In genomic region chr5:149932445-149933350, GRCh38 we compare ENCODE assay signal across 9 cellular contexts. TPM values are rescaled to one million over a fixed set of nuclear protein-coding genes. Genes with fewer than 3 reads are reported as not detected.
DNase-seq lines count a peak whose midpoint lies in the region; ATAC-seq and TF ChIP-seq lines count a peak whose summit lies in the region.
"Had no signal": no experiment of that assay in that cellular context is flagged by ENCODE, and none has a peak within 500 bp of the region (broad histone marks: within the 10 kb centered on the region; RNA-seq: fewer than 3 reads in every experiment).

No MANE protein-coding gene starts in this region.

- H3K27ac ChIP-seq in CD4-positive, alpha-beta memory T cell (ENCODE audit: low read depth, low read length) = no peak overlapping the region

- H3K27me3 ChIP-seq in CD4-positive, alpha-beta memory T cell (ENCODE audit: insufficient read depth, low read length) = no peaks in the 10 kb centered on the region

- TF ChIP-seq POLR2A in lower leg skin (IDR thresholded peaks at IDR 0.05) = no peak

- H3K9me3 Mint-ChIP-seq in dendritic cell treated with granulocyte-macrophage colony-stimulating factor and Interleukin-4, amounts not matched to agents 40 ng/mL and 50 ng/mL, for 4 days = no peaks in the 10 kb centered on the region
- no peaks in the 10 kb centered on the region for H3K9me3 Mint-ChIP-seq in CD4-positive, alpha-beta memory T cell
- H3K9me3 Mint-ChIP-seq: activated T-cell treated with anti-CD3 and anti-CD28 coated beads, Interleukin-2, amount 50 U/mL, for 4 hours had no signal

- no peak overlapping the region for H3K27ac Mint-ChIP-seq in dendritic cell treated with granulocyte-macrophage colony-stimulating factor and Interleukin-4, amounts not matched to agents 40 ng/mL and 50 ng/mL, for 4 days
- H3K27ac Mint-ChIP-seq in CD4-positive, alpha-beta memory T cell = no peak overlapping the region

- DNase-seq in COLO668 (lab: John Stamatoyannopoulos, UW; ENCODE audit: unreplicated experiment) (peak; percentile 73), NCI-H2227 (lab: John Stamatoyannopoulos, UW; ENCODE audit: unreplicated experiment) (peak; percentile 67), myocyte (ENCODE audit: low read depth) (peak; percentile 73), lower leg skin (ENCODE audit: low spot score in 2 of 2) (no peak)
- DNase-seq in CD4-positive, alpha-beta memory T cell = no peak
- DNase-seq in activated naive CD4-positive, alpha-beta T cell (lab: John Stamatoyannopoulos, UW) = no peak
- DNase-seq: activated T-cell treated with anti-CD3 and anti-CD28 coated beads, Interleukin-2, amount 50 U/mL, for 4 hours had no signal

- H3K9me3 ChIP-seq in CD4-positive, alpha-beta memory T cell (ENCODE audit: control insufficient read depth in 1 of 2, low read length in 2 of 2) = no peaks in the 10 kb centered on the region

- H3K4me3 Mint-ChIP-seq in dendritic cell treated with granulocyte-macrophage colony-stimulating factor and Interleukin-4, amounts not matched to agents 40 ng/mL and 50 ng/mL, for 4 days = peak overlapping the region; percentile 54
- H3K4me3 Mint-ChIP-seq in CD4-positive, alpha-beta memory T cell = no peak overlapping the region
- H3K4me3 Mint-ChIP-seq: activated T-cell treated with anti-CD3 and anti-CD28 coated beads, Interleukin-2, amount 50 U/mL, for 4 hours had no signal

- CTCF ChIA-PET in CD4-positive, alpha-beta memory T cell (lab: Charles Lee; ENCODE audit: partially characterized antibody) = no interaction called here

- POLR2A ChIA-PET in CD4-positive, alpha-beta memory T cell (lab: Charles Lee; ENCODE audit: partially characterized antibody) = no interaction called here

- peaks cover 22% of the 10 kb centered on the region for H3K4me1 Mint-ChIP-seq in dendritic cell treated with granulocyte-macrophage colony-stimulating factor and Interleukin-4, amounts not matched to agents 40 ng/mL and 50 ng/mL, for 4 days (ENCODE audit: low read depth)
- no peaks in the 10 kb centered on the region for H3K4me1 Mint-ChIP-seq in CD4-positive, alpha-beta memory T cell

- H3K36me3 ChIP-seq in CD4-positive, alpha-beta memory T cell (ENCODE audit: insufficient read depth, low read length) = no peaks in the 10 kb centered on the region

- 74 to 86% methylated on average over 25 of the region's 25 CpGs for WGBS in lower leg skin, 2 donors

- H3K4me1 ChIP-seq in CD4-positive, alpha-beta memory T cell (ENCODE audit: insufficient read depth, low read length) = no peaks in the 10 kb centered on the region

- intact Hi-C loops in dendritic cell treated with granulocyte-macrophage colony-stimulating factor and Interleukin-4, amounts not matched to agents 40 ng/mL and 50 ng/mL, for 4 days (cut with micrococcal nuclease) = no loop called here
- intact Hi-C loops in lower leg skin (cut with DNase I; ENCODE audit: low total_unique reads) = no loop called here
- intact Hi-C loops in CD4-positive, alpha-beta memory T cell (cut with micrococcal nuclease) = no loop called here

- H3K36me3 Mint-ChIP-seq in dendritic cell treated with granulocyte-macrophage colony-stimulating factor and Interleukin-4, amounts not matched to agents 40 ng/mL and 50 ng/mL, for 4 days (ENCODE audit: low read depth) = no peaks in the 10 kb centered on the region
- H3K36me3 Mint-ChIP-seq in CD4-positive, alpha-beta memory T cell = no peaks in the 10 kb centered on the region

- H3K27me3 Mint-ChIP-seq in dendritic cell treated with granulocyte-macrophage colony-stimulating factor and Interleukin-4, amounts not matched to agents 40 ng/mL and 50 ng/mL, for 4 days = peaks cover 6% of the 10 kb centered on the region
- peaks cover 8 to 20% of the 10 kb centered on the region in 2 donors for H3K27me3 Mint-ChIP-seq in CD4-positive, alpha-beta memory T cell

- ATAC-seq in GM18867 (IDR thresholded peaks at IDR 0.05; ENCODE audit: unreplicated experiment) = no peak
- ATAC-seq: activated T-cell treated with anti-CD3 and anti-CD28 coated beads, Interleukin-2, amount 50 U/mL, for 4 hours had no signal

- H3K4me3 ChIP-seq in lower leg skin (ENCODE audit: low read depth, poor library complexity, severe bottlenecking) = no peak overlapping the region
- H3K4me3 ChIP-seq in CD4-positive, alpha-beta memory T cell (ENCODE audit: low read length in 2 of 2) = no peak overlapping the region

- no peak for TF ChIP-seq CTCF in lower leg skin (IDR thresholded peaks at IDR 0.05)

RNA-seq across cellular contexts. Expression of gene PDE6A, which starts 11.9 kb away (rescaled TPM):
- total RNA-seq in myocyte (0.35 and 0.47 TPM in 2 replicates), lower leg skin (1 to 10 TPM in 1 of 4 donors, under 1 TPM in 2, not detected in 1; 0.04 to 1.0 (median 0.49) TPM)
- 0.67 TPM for polyA plus RNA-seq in myocyte (2012)
- not detected for total RNA-seq in CD4-positive, alpha-beta memory T cell
- not detected for polyA plus RNA-seq in CD4-positive, alpha-beta memory T cell
- total RNA-seq: activated T-cell treated with anti-CD3 and anti-CD28 coated beads, Interleukin-2, amount 50 U/mL, for 4 hours had no signal

RNA-seq across cellular contexts. Expression of gene SLC26A2, which starts 27.9 kb away (rescaled TPM):
- total RNA-seq in myocyte (14.2 and 16.9 TPM in 2 replicates), lower leg skin (10 to 100 TPM in 3 of 4 donors, 1 to 10 TPM in 1; 8.4 to 56.5 (median 33.3) TPM)
- 10.9 TPM for polyA plus RNA-seq in myocyte (2012)
- total RNA-seq in CD4-positive, alpha-beta memory T cell = 10 to 100 TPM; 14.2 to 14.3 TPM
- 1 to 10 TPM; 1.4 to 4.0 TPM for polyA plus RNA-seq in CD4-positive, alpha-beta memory T cell

Comparison
In these comparisons a context has a peak if more than half of its experiments do, and no peak if none do; other contexts are left out.
1. DNase-seq: peak in COLO668 (single experiment), NCI-H2227 (single experiment) and myocyte (single experiment); none in lower leg skin (0 of 2), CD4-positive, alpha-beta memory T cell (0 of 5) and activated naive CD4-positive, alpha-beta T cell (0 of 4).